ENCODE assay signal across 28 cellular contexts in genomic region chr13:108460043-108460442, GRCh38.
"Had no signal": no experiment of that assay in that cellular context is flagged by ENCODE, and none has a peak within 500 bp of the region (broad histone marks: within the 10 kb centered on the region; RNA-seq: fewer than 3 reads in every experiment).

No MANE protein-coding gene starts in this region.

- H3K36me3 ChIP-seq: esophagus squamous epithelium, gastrocnemius medialis, heart right ventricle, left lung, lower lobe of right lung had no signal

- H3K4me3 Mint-ChIP-seq: effector memory CD8-positive, alpha-beta T cell; endodermal cell; memory B cell; naive thymus-derived CD4-positive, alpha-beta T cell had no signal

- DNase-seq: dermis blood vessel endothelial cell; dorsolateral prefrontal cortex; effector CD8-positive, alpha-beta T cell; effector memory CD8-positive, alpha-beta T cell; endodermal cell; erythroblast; esophagus squamous epithelium; foreskin fibroblast; foreskin melanocyte; gastrocnemius medialis; glutamatergic neuron; head of caudate nucleus; heart right ventricle; hippocampal formation; left cardiac atrium; left lung; left ventricle myocardium superior; lower lobe of right lung; midbrain; naive thymus-derived CD4-positive, alpha-beta T cell had no signal

- FAIRE-seq: colon, endometrium, islet of Langerhans, keratinocyte had no signal

- H3K27ac ChIP-seq: coronary artery, dorsolateral prefrontal cortex, epithelial cell of prostate, esophagus squamous epithelium, gastrocnemius medialis, heart right ventricle, lower lobe of right lung had no signal

- H3K27ac Mint-ChIP-seq: effector memory CD8-positive, alpha-beta T cell; endodermal cell; memory B cell; naive thymus-derived CD4-positive, alpha-beta T cell had no signal

- H3K4me1 Mint-ChIP-seq: endodermal cell, memory B cell had no signal

- H3K9me3 Mint-ChIP-seq: endodermal cell had no signal

- H3K27me3 Mint-ChIP-seq: effector memory CD8-positive, alpha-beta T cell had no signal

- H3K4me3 ChIP-seq: coronary artery, dorsolateral prefrontal cortex, esophagus squamous epithelium, gastrocnemius medialis, heart right ventricle, left lung, lower lobe of right lung had no signal

- H3K9me3 ChIP-seq: esophagus squamous epithelium, gastrocnemius medialis, left lung, lower lobe of right lung had no signal

- H3K27me3 ChIP-seq: esophagus squamous epithelium, gastrocnemius medialis, left lung had no signal

- H3K4me1 ChIP-seq: esophagus squamous epithelium, gastrocnemius medialis, heart right ventricle, left lung, lower lobe of right lung had no signal

- ATAC-seq: effector memory CD8-positive, alpha-beta T cell; esophagus mucosa; gastrocnemius medialis; heart right ventricle; left cardiac atrium; left lung; left ventricle myocardium superior; lower lobe of right lung; naive thymus-derived CD4-positive, alpha-beta T cell had no signal
